8 cellular contexts compared by ENCODE assay signal in genomic region chr2:198004921-198005829, GRCh38.
DNase-seq lines count a peak whose midpoint lies in the region; ATAC-seq and TF ChIP-seq lines count a peak whose summit lies in the region.

No MANE protein-coding gene starts in this region.

- H3K4me1 ChIP-seq in left ventricle myocardium inferior, result peaks cover 37% of the 10 kb centered on the region
- H3K4me1 ChIP-seq in Karpas-422 (ENCODE audit: low read length), result no peaks in the 10 kb centered on the region

- H3K9ac ChIP-seq in Karpas-422 (ENCODE audit: low read length), result no peak overlapping the region

- H3K9me3 ChIP-seq in left ventricle myocardium inferior (replicated peaks) (peaks cover 12% of the 10 kb centered on the region), Karpas-422 (ENCODE audit: low read length) (no peaks in the 10 kb centered on the region)

- no peak overlapping the region for H2AFZ ChIP-seq in Karpas-422 (ENCODE audit: low read length)

- intact Hi-C loops in left ventricle myocardium inferior (cut with micrococcal nuclease), result no loop called here

- no peak overlapping the region for H3K4me2 ChIP-seq in Karpas-422 (ENCODE audit: low read depth, low read length, poor library complexity, severe bottlenecking)

- no peaks in the 10 kb centered on the region for H4K20me1 ChIP-seq in Karpas-422 (ENCODE audit: insufficient read depth, low read depth, low read length)

- ATAC-seq in GM21515 (IDR thresholded peaks at IDR 0.05; ENCODE audit: unreplicated experiment) (peak; percentile 82), HG03558 (IDR thresholded peaks at IDR 0.05; ENCODE audit: extremely low read depth, unreplicated experiment) (peak; percentile 80)

- peak overlapping the region; percentile 26 for H3K27ac ChIP-seq in left ventricle myocardium inferior (replicated peaks)
- H3K27ac ChIP-seq in brain microvascular endothelial cell, result no peak overlapping the region
- no peak overlapping the region for H3K27ac ChIP-seq in Karpas-422 (ENCODE audit: low read length)
- no peak overlapping the region for H3K27ac ChIP-seq in substantia nigra (ENCODE audit: low read depth, low read length, poor library complexity, severe bottlenecking)

- no peaks in the 10 kb centered on the region for H3K79me2 ChIP-seq in Karpas-422 (ENCODE audit: low read length)

- H3K36me3 ChIP-seq in left ventricle myocardium inferior (no peaks in the 10 kb centered on the region), brain microvascular endothelial cell (replicated peaks) (no peaks in the 10 kb centered on the region), Karpas-422 (ENCODE audit: insufficient read depth, low read length) (no peaks in the 10 kb centered on the region)

- DNase-seq in GM13977 (ENCODE audit: low spot score), result peak; percentile 21
- peak; percentile 22 for DNase-seq in left ventricle myocardium inferior
- no peak for DNase-seq in G401 (ENCODE audit: low spot score)
- no peak for DNase-seq in brain microvascular endothelial cell
- no peak for DNase-seq in Karpas-422
- no peak for DNase-seq in substantia nigra (lab: John Stamatoyannopoulos, UW)

- in situ Hi-C loops in GM13977 (cut with MboI; ENCODE audit: low pct_unique_long_range_greater_than_20kb, low sequenced_read_pairs, unreplicated experiment), result no loop called here
- in situ Hi-C loops in G401 (cut with HindIII; ENCODE audit: low sequenced_read_pairs), result no loop called here
- in situ Hi-C loops in brain microvascular endothelial cell (cut with HindIII; ENCODE audit: low pct_ligation_motif_present, low sequenced_read_pairs), result no loop called here

- no peak for TF ChIP-seq CTCF in GM13977 (IDR thresholded peaks at IDR 0.05; ENCODE audit: extremely low read depth, insufficient read depth, missing control alignments)
- TF ChIP-seq CTCF in left ventricle myocardium inferior (IDR thresholded peaks at IDR 0.05; ENCODE audit: borderline replicate concordance), result no peak
- no peak for TF ChIP-seq CTCF in brain microvascular endothelial cell (IDR thresholded peaks at IDR 0.05; ENCODE audit: low read depth, low read length, missing control alignments)

- H3K4me3 ChIP-seq in left ventricle myocardium inferior (no peak overlapping the region), brain microvascular endothelial cell (ENCODE audit: low read depth, low read length) (no peak overlapping the region), Karpas-422 (ENCODE audit: low read length) (no peak overlapping the region)

- H3K27me3 ChIP-seq in left ventricle myocardium inferior (ENCODE audit: low read depth), result no peaks in the 10 kb centered on the region
- H3K27me3 ChIP-seq in brain microvascular endothelial cell (replicated peaks), result no peaks in the 10 kb centered on the region
- H3K27me3 ChIP-seq in Karpas-422 (ENCODE audit: low read length), result no peaks in the 10 kb centered on the region

- no peaks in the 10 kb centered on the region for H3K9me2 ChIP-seq in Karpas-422 (replicated peaks; ENCODE audit: insufficient read depth, low read length)

Comparison
In these comparisons a context has a peak if more than half of its experiments do, and no peak if none do; other contexts are left out.
1. DNase-seq: peak in GM13977 (single experiment) and left ventricle myocardium inferior (single experiment); none in G401 (single experiment), brain microvascular endothelial cell (single experiment), Karpas-422 (single experiment) and substantia nigra (0 of 49).